16 cellular contexts compared by ENCODE assay signal in the genomic region with DNA sequence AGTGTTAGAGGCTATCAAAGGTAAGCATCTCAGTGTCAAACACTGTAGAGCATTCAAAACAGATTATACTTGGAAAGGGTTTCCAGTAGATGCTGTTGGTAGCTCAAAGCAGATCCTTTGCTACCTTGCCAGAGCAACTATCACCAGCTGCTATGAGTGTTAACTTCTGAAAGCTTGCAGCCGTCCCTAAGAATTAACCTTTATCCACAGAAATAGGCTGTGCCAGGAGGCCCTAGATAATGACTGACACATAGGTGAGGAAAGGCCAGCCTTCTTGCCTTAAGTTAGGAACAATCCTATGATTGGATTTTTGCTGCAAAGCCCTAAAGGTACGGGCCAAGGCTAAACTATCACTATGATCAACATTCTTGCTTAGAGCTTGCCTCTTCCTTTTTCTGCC.
"Had no signal": no experiment of that assay in that cellular context is flagged by ENCODE, and none has a peak within 500 bp of the region (broad histone marks: within the 10 kb centered on the region; RNA-seq: fewer than 3 reads in every experiment).

No MANE protein-coding gene starts in this region.

- H3K9me3 ChIP-seq: transverse colon had no signal

- ATAC-seq: natural killer cell treated with Interleukin-12 subunit alpha and Interleukin-12 subunit beta and Interleukin-15 and Interleukin-18, amount 100 ng/mL, for 72 hours had no signal

- H3K36me3 ChIP-seq: brain microvascular endothelial cell, right atrium auricular region, transverse colon had no signal

- H3K27ac ChIP-seq: brain microvascular endothelial cell, right atrium auricular region had no signal

- H3K4me1 ChIP-seq: right atrium auricular region had no signal

- H3K27ac Mint-ChIP-seq: activated naive CD8-positive, alpha-beta T cell treated with anti-CD3 and anti-CD28 coated beads for 36 hours; activated T-helper 1 cell treated with anti-CD3 and anti-CD28 coated beads, Interleukin-12 subunit alpha, Interleukin-12 subunit beta, Interleukin-2, Interleukin-4 antibody, amounts not matched to agents 30 ng/mL and 10 ng/mL and 1 ng/mL, durations not matched to agents 14 hours and 24 hours and 36 hours; natural killer cell treated with Interleukin-12 subunit alpha and Interleukin-12 subunit beta and Interleukin-15 and Interleukin-18, amount 100 ng/mL, for 72 hours; T-helper 2 cell treated with Interferon-gamma antibody and Interleukin-4, amounts not matched to agents 5 μg/mL and 100 μg/mL, for 36 hours had no signal

- H3K4me3 ChIP-seq: right atrium auricular region, skin epidermis, transverse colon had no signal

- H3K4me3 Mint-ChIP-seq: activated naive CD8-positive, alpha-beta T cell treated with anti-CD3 and anti-CD28 coated beads for 36 hours; activated T-helper 1 cell treated with anti-CD3 and anti-CD28 coated beads, Interleukin-12 subunit alpha, Interleukin-12 subunit beta, Interleukin-2, Interleukin-4 antibody, amounts not matched to agents 30 ng/mL and 10 ng/mL and 1 ng/mL, durations not matched to agents 14 hours and 24 hours and 36 hours; natural killer cell treated with Interleukin-12 subunit alpha and Interleukin-12 subunit beta and Interleukin-15 and Interleukin-18, amount 100 ng/mL, for 72 hours; T-helper 2 cell treated with Interferon-gamma antibody and Interleukin-4, amounts not matched to agents 5 μg/mL and 100 μg/mL, for 36 hours had no signal

- H3K27me3 ChIP-seq: brain microvascular endothelial cell, right atrium auricular region, transverse colon had no signal

- H3K36me3 Mint-ChIP-seq: activated naive CD8-positive, alpha-beta T cell treated with anti-CD3 and anti-CD28 coated beads for 36 hours; natural killer cell treated with Interleukin-12 subunit alpha and Interleukin-12 subunit beta and Interleukin-15 and Interleukin-18, amount 100 ng/mL, for 72 hours had no signal

- H3K27me3 Mint-ChIP-seq: activated naive CD8-positive, alpha-beta T cell treated with anti-CD3 and anti-CD28 coated beads for 36 hours; natural killer cell treated with Interleukin-12 subunit alpha and Interleukin-12 subunit beta and Interleukin-15 and Interleukin-18, amount 100 ng/mL, for 72 hours; progenitor cell of endocrine pancreas had no signal

- H3K4me1 Mint-ChIP-seq: activated naive CD8-positive, alpha-beta T cell treated with anti-CD3 and anti-CD28 coated beads for 36 hours had no signal

- DNase-seq: activated CD4-positive, alpha-beta T cell treated with anti-CD3 and anti-CD28 coated beads, Interleukin-2, amount 50 U/mL, for 1 hour; activated CD8-positive, alpha-beta memory T cell treated with anti-CD3 and anti-CD28 coated beads for 24 hours; activated naive CD8-positive, alpha-beta T cell treated with anti-CD3 and anti-CD28 coated beads for 36 hours; amygdala; brain microvascular endothelial cell; erythroblast; mesenchymal stem cell; stimulated activated CD4-positive, alpha-beta T cell treated with anti-CD3 and anti-CD28 coated beads, Interleukin-4, amount 100 ng/mL, for 24 hours; stimulated activated naive CD4-positive, alpha-beta T cell; transverse colon had no signal
